In the genomic region with DNA sequence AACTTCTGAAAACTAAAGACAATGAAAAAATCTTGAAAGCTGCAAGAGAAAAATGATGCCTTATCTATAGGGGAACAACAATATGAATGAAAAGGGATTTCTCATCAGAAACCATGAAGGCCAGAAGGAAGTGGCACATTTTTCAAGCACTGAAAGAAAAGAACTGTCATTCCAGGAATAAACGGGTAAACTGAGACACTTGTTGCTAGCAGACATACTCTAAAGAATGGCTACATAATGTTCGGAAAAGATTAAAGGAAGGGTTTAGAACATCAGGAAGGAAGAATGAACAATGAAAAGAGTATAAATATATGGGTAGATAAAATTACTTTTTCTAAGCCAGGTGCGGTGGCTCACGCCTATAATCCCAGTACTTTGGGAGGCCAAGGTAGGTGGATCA, we compare ENCODE assay signal across 1 cellular context.
TF ChIP-seq lines count a peak whose summit lies in the region.

No MANE protein-coding gene starts in this region.

TF ChIP-seq in endothelial cell of umbilical vein, 7 proteins besides CTCF, POLR2A, EP300 and RAD21 (continued from another document):
- TF ChIP-seq, protein P1, sequence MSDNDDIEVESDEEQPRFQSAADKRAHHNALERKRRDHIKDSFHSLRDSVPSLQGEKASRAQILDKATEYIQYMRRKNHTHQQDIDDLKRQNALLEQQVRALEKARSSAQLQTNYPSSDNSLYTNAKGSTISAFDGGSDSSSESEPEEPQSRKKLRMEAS (IDR thresholded peaks at IDR 0.05; ENCODE audit: insufficient read depth, insufficient read length), result no peak
- TF ChIP-seq MYC (IDR thresholded peaks at IDR 0.05; ENCODE audit: low read depth, low read length), result no peak
